In genomic region chr2:191166111-191166755, GRCh38 we compare ENCODE assay signal across 10 cellular contexts. TPM values are rescaled to one million over a fixed set of nuclear protein-coding genes. Genes with fewer than 3 reads are reported as not detected.
DNase-seq lines count a peak whose midpoint lies in the region; ATAC-seq and TF ChIP-seq lines count a peak whose summit lies in the region.
"Had no signal": no experiment of that assay in that cellular context is flagged by ENCODE, and none has a peak within 500 bp of the region (broad histone marks: within the 10 kb centered on the region; RNA-seq: fewer than 3 reads in every experiment).

No MANE protein-coding gene starts in this region.

- H3K4me2 ChIP-seq in skeletal muscle satellite cell (ENCODE audit: low read length) = peak overlapping the region; percentile 0

- no peaks in the 10 kb centered on the region for H3K27me3 ChIP-seq in skeletal muscle satellite cell (ENCODE audit: control insufficient read depth, insufficient read depth, low read length)

- peak; percentile 75 for ATAC-seq in SK-N-SH treated with all-trans-retinoic acid at 6 μM for 48 hours
- ATAC-seq in left cardiac atrium = peak; percentile 87 to 91
- ATAC-seq in GM18909 (IDR thresholded peaks at IDR 0.05; ENCODE audit: poor library complexity, unreplicated experiment) = no peak
- ATAC-seq in HG03139 (IDR thresholded peaks at IDR 0.05; ENCODE audit: unreplicated experiment) = no peak

- intact Hi-C loops in left cardiac atrium (cut with DNase I) = loop anchor here (5.0 kb wide), 2 partner anchors 336 to 356 kb away; no protein-coding TSS in a partner anchor

- peak; percentile 42 for DNase-seq in NCI-H1105 (lab: John Stamatoyannopoulos, UW)
- DNase-seq in left cardiac atrium = no peak
- no peak for DNase-seq in activated naive CD4-positive, alpha-beta T cell treated with Interleukin-2 at 50 U/mL for 16 hours
- DNase-seq in GM20000 (ENCODE audit: low spot score) = no peak
- DNase-seq: activated CD4-positive, alpha-beta T cell treated with anti-CD3 and anti-CD28 coated beads for 36 hours; stimulated activated naive CD4-positive, alpha-beta T cell had no signal

- peaks cover 52% of the 10 kb centered on the region for H3K4me1 ChIP-seq in skeletal muscle satellite cell (ENCODE audit: control insufficient read depth, insufficient read depth, low read length)

- H3K9ac ChIP-seq in skeletal muscle satellite cell (ENCODE audit: low read depth, low read length) = no peak overlapping the region

- H3K4me3 ChIP-seq in skeletal muscle satellite cell (ENCODE audit: low read length) = no peak overlapping the region

- no peak for TF ChIP-seq CTCF in GM20000 (IDR thresholded peaks at IDR 0.05; ENCODE audit: extremely low read depth, missing control alignments)

- no peaks in the 10 kb centered on the region for H3K36me3 ChIP-seq in skeletal muscle satellite cell (ENCODE audit: insufficient read depth, low read length)

- H3K9me3 ChIP-seq in skeletal muscle satellite cell (replicated peaks; ENCODE audit: low read length) = no peaks in the 10 kb centered on the region

TF ChIP-seq in SK-N-SH treated with all-trans-retinoic acid at 6 μM for 48 hours, 23 proteins besides CTCF, POLR2A, EP300 and RAD21:
- TF ChIP-seq ZNF70 (CRISPR knock-in tag; IDR thresholded peaks at IDR 0.05) (no peak), GLIS3 (CRISPR knock-in tag; IDR thresholded peaks at IDR 0.05) (no peak)

RNA-seq across cellular contexts. Expression of gene STAT4, which starts 15.4 kb away (rescaled TPM):
- 10 to 100 TPM; 11.6 to 22.9 TPM for total RNA-seq in left cardiac atrium
- total RNA-seq in skeletal muscle satellite cell (2012; rRNA removed) = 2.5 and 3.1 TPM in 2 replicates

Comparison
In these comparisons a context has a peak if more than half of its experiments do, and no peak if none do; other contexts are left out.
1. ATAC-seq: peak in SK-N-SH treated with all-trans-retinoic acid at 6 μM for 48 hours (single experiment) and left cardiac atrium (2 of 2); none in GM18909 (single experiment) and HG03139 (single experiment).